Comparison of ENCODE assay signal across 8 cellular contexts in genomic region chr15:56917652-56918045, GRCh38. TPM values are rescaled to one million over a fixed set of nuclear protein-coding genes. Genes with fewer than 3 reads are reported as not detected.
DNase-seq lines count a peak whose midpoint lies in the region; ATAC-seq and TF ChIP-seq lines count a peak whose summit lies in the region.

No MANE protein-coding gene starts in this region.

- peak; percentile 5 for ATAC-seq in HG03025 (IDR thresholded peaks at IDR 0.05; ENCODE audit: low FRiP score, unreplicated experiment)

- H3K4me3 ChIP-seq in BLaER1 treated with 17β-estradiol and CSF1 and Interleukin-3, amounts not matched to agents 10 nM and 100 nM = peak overlapping the region; percentile 87 to 100 (median 96)
- H3K4me3 ChIP-seq in ascending aorta (peak overlapping the region; percentile 87 to 97), iPS-18c (ENCODE audit: insufficient read depth, low read depth, low read length) (peak overlapping the region; percentile 97)

- peaks cover 17 to 44% (median 31%) of the 10 kb centered on the region in 10 experiments for H3K4me1 ChIP-seq in BLaER1 treated with 17β-estradiol and CSF1 and Interleukin-3, amounts not matched to agents 10 nM and 100 nM
- H3K4me1 ChIP-seq in ascending aorta = peaks cover 0 to 33% of the 10 kb centered on the region in 2 donors

- peaks cover 0 to 15% (median 6%) of the 10 kb centered on the region in 11 experiments; a peak in 10 of 22 replicates for H3K9me3 ChIP-seq in BLaER1 treated with 17β-estradiol and CSF1 and Interleukin-3, amounts not matched to agents 10 nM and 100 nM (replicated peaks in 1 of 11)
- H3K9me3 ChIP-seq in ascending aorta (no peaks in the 10 kb centered on the region), iPS-18c (ENCODE audit: control insufficient read depth, insufficient read depth, low read length) (peaks cover 6% of the 10 kb centered on the region)

- H3K36me3 ChIP-seq in BLaER1 treated with 17β-estradiol and CSF1 and Interleukin-3, amounts not matched to agents 10 nM and 100 nM = peaks cover 0 to 21% (median 10%) of the 10 kb centered on the region in 11 experiments; a peak in 15 of 22 replicates
- no peaks in the 10 kb centered on the region for H3K36me3 ChIP-seq in ascending aorta

- intact Hi-C loops in ascending aorta (cut with DNase I) = loop anchor here (1.0 to 10.0 kb wide), 8 partner anchors 30 to 777 kb away; partner anchors contain the start of genes RFX7 and ZNF280D

- no peak for TF ChIP-seq CTCF in ascending aorta (IDR thresholded peaks at IDR 0.05)

- peak overlapping the region; percentile 98 to 100 (median 99) for H3K27ac ChIP-seq in BLaER1 treated with 17β-estradiol and CSF1 and Interleukin-3, amounts not matched to agents 10 nM and 100 nM
- H3K27ac ChIP-seq in ascending aorta = peak overlapping the region; percentile 97 to 98

- H3K27me3 ChIP-seq in BLaER1 treated with 17β-estradiol and CSF1 and Interleukin-3, amounts not matched to agents 10 nM and 100 nM = no peaks in the 10 kb centered on the region
- H3K27me3 ChIP-seq in ascending aorta = no peaks in the 10 kb centered on the region

- no peak for DNase-seq in ascending aorta (ENCODE audit: low spot score in 2 of 2)
- DNase-seq in stimulated activated CD8-positive, alpha-beta memory T cell treated with anti-CD3 and anti-CD28 coated beads, Interleukin-12 subunit alpha, Interleukin-12 subunit beta, amount 100 ng/mL, for 24 hours (ENCODE audit: extremely low read depth) = peak; percentile 1
- DNase-seq in NCI-H1436 treated with DMSO at 0.1 percent for 48 hours (lab: John Stamatoyannopoulos, UW) = no peak
- DNase-seq in NK-92 (lab: John Stamatoyannopoulos, UW; ENCODE audit: unreplicated experiment) = no peak
- no peak for DNase-seq in MV-4-11 (lab: John Stamatoyannopoulos, UW)

- peaks cover 0 to 12% (median 5%) of the 10 kb centered on the region in 11 experiments; a peak in 6 of 22 replicates for H4K20me1 ChIP-seq in BLaER1 treated with 17β-estradiol and CSF1 and Interleukin-3, amounts not matched to agents 10 nM and 100 nM

- H3K4me2 ChIP-seq in BLaER1 treated with 17β-estradiol and CSF1 and Interleukin-3, amounts not matched to agents 10 nM and 100 nM = peak overlapping the region; percentile 62 to 93 (median 87)

- peak overlapping the region; percentile 95 to 100 (median 99) for H3K9ac ChIP-seq in BLaER1 treated with 17β-estradiol and CSF1 and Interleukin-3, amounts not matched to agents 10 nM and 100 nM

RNA-seq across cellular contexts. Expression of gene TCF12, which starts 0.8 kb away (rescaled TPM):
- total RNA-seq in ascending aorta = 144 TPM
